10 cellular contexts compared by ENCODE assay signal in genomic region chr19:52542984-52543664, GRCh38. TPM values are rescaled to one million over a fixed set of nuclear protein-coding genes. Genes with fewer than 3 reads are reported as not detected.
A peak's percentile ranks its signal among the peaks of the same experiment; 100 is the strongest.
DNase-seq lines count a peak whose midpoint lies in the region; ATAC-seq lines count a peak whose summit lies in the region.
"Had no signal": no experiment of that assay in that cellular context is flagged by ENCODE, and none has a peak within 500 bp of the region (broad histone marks: within the 10 kb centered on the region; RNA-seq: fewer than 3 reads in every experiment).

No MANE protein-coding gene starts in this region.

- peak overlapping the region; percentile 74 for H3K27ac Mint-ChIP-seq in activated naive CD8-positive, alpha-beta T cell treated with anti-CD3 and anti-CD28 coated beads, Interleukin-2, amount 10 ng/mL, durations not matched to agents 7 days and 5 days
- peak overlapping the region; percentile 13 for H3K27ac Mint-ChIP-seq in stimulated activated effector memory CD8-positive, alpha-beta T cell treated with anti-CD3 and anti-CD28 coated beads, Interleukin-12 subunit alpha, Interleukin-12 subunit beta, amount 100 ng/mL, for 72 hours

- peak; percentile 89 for ATAC-seq in activated naive CD8-positive, alpha-beta T cell treated with anti-CD3 and anti-CD28 coated beads, Interleukin-2, amount 10 ng/mL, durations not matched to agents 7 days and 5 days (ENCODE audit: low read depth)
- ATAC-seq in stimulated activated effector memory CD8-positive, alpha-beta T cell treated with anti-CD3 and anti-CD28 coated beads, Interleukin-12 subunit alpha, Interleukin-12 subunit beta, amount 100 ng/mL, for 72 hours = peak; percentile 99
- ATAC-seq in GM18907 (IDR thresholded peaks at IDR 0.05; ENCODE audit: unreplicated experiment) (no peak), GM19397 (IDR thresholded peaks at IDR 0.05; ENCODE audit: unreplicated experiment) (no peak)

- peak; percentile 25 for DNase-seq in activated naive CD4-positive, alpha-beta T cell treated with Interleukin-2 at 50 U/mL for 16 hours
- DNase-seq in activated naive CD4-positive, alpha-beta T cell treated with anti-CD3 and anti-CD28 coated beads, Interleukin-2, amount 50 U/mL, for 16 hours = no peak
- DNase-seq in T-helper 1 cell (peak in 3 of 5 donors; percentile 6 to 62 (median 20)), hepatic stellate cell (ENCODE audit: low spot score) (no peak)
- DNase-seq in activated naive CD8-positive, alpha-beta T cell treated with anti-CD3 and anti-CD28 coated beads, Interleukin-2, amount 10 ng/mL, durations not matched to agents 7 days and 5 days = peak; percentile 44
- peak; percentile 15 to 67 for DNase-seq in stimulated activated effector memory CD8-positive, alpha-beta T cell treated with anti-CD3 and anti-CD28 coated beads, Interleukin-12 subunit alpha, Interleukin-12 subunit beta, amount 100 ng/mL, for 72 hours (ENCODE audit: low spot score in 2 of 2)
- DNase-seq: adrenal gland, islet precursor cell had no signal

- POLR2A ChIA-PET in activated naive CD8-positive, alpha-beta T cell treated with anti-CD3 and anti-CD28 coated beads, Interleukin-2, amount 10 ng/mL, durations not matched to agents 7 days and 5 days (lab: Charles Lee) = no interaction called here

- peak overlapping the region; percentile 57 for H3K4me3 Mint-ChIP-seq in activated naive CD8-positive, alpha-beta T cell treated with anti-CD3 and anti-CD28 coated beads, Interleukin-2, amount 10 ng/mL, durations not matched to agents 7 days and 5 days
- peak overlapping the region; percentile 48 for H3K4me3 Mint-ChIP-seq in stimulated activated effector memory CD8-positive, alpha-beta T cell treated with anti-CD3 and anti-CD28 coated beads, Interleukin-12 subunit alpha, Interleukin-12 subunit beta, amount 100 ng/mL, for 72 hours

- no peaks in the 10 kb centered on the region for H3K27me3 Mint-ChIP-seq in activated naive CD8-positive, alpha-beta T cell treated with anti-CD3 and anti-CD28 coated beads, Interleukin-2, amount 10 ng/mL, durations not matched to agents 7 days and 5 days

- H3K36me3 Mint-ChIP-seq in activated naive CD8-positive, alpha-beta T cell treated with anti-CD3 and anti-CD28 coated beads, Interleukin-2, amount 10 ng/mL, durations not matched to agents 7 days and 5 days = peaks cover 84% of the 10 kb centered on the region
- peaks cover 81% of the 10 kb centered on the region for H3K36me3 Mint-ChIP-seq in stimulated activated effector memory CD8-positive, alpha-beta T cell treated with anti-CD3 and anti-CD28 coated beads, Interleukin-12 subunit alpha, Interleukin-12 subunit beta, amount 100 ng/mL, for 72 hours

- peaks cover 17% of the 10 kb centered on the region for H3K4me1 Mint-ChIP-seq in activated naive CD8-positive, alpha-beta T cell treated with anti-CD3 and anti-CD28 coated beads, Interleukin-2, amount 10 ng/mL, durations not matched to agents 7 days and 5 days
- peaks cover 31% of the 10 kb centered on the region for H3K4me1 Mint-ChIP-seq in stimulated activated effector memory CD8-positive, alpha-beta T cell treated with anti-CD3 and anti-CD28 coated beads, Interleukin-12 subunit alpha, Interleukin-12 subunit beta, amount 100 ng/mL, for 72 hours

- peaks cover 16% of the 10 kb centered on the region for H3K9me3 Mint-ChIP-seq in activated naive CD8-positive, alpha-beta T cell treated with anti-CD3 and anti-CD28 coated beads, Interleukin-2, amount 10 ng/mL, durations not matched to agents 7 days and 5 days
- H3K9me3 Mint-ChIP-seq in stimulated activated effector memory CD8-positive, alpha-beta T cell treated with anti-CD3 and anti-CD28 coated beads, Interleukin-12 subunit alpha, Interleukin-12 subunit beta, amount 100 ng/mL, for 72 hours = no peaks in the 10 kb centered on the region

RNA-seq across cellular contexts. Expression of gene ZNF808, which starts 15.7 kb away (rescaled TPM):
- 10 to 100 TPM; 53.5 to 59.8 TPM for total RNA-seq in activated naive CD8-positive, alpha-beta T cell treated with anti-CD3 and anti-CD28 coated beads, Interleukin-2, amount 10 ng/mL, durations not matched to agents 7 days and 5 days

RNA-seq across cellular contexts. Expression of gene ZNF701, which starts 27.0 kb away (rescaled TPM):
- 10 to 100 TPM; 40.2 to 40.5 TPM for total RNA-seq in activated naive CD8-positive, alpha-beta T cell treated with anti-CD3 and anti-CD28 coated beads, Interleukin-2, amount 10 ng/mL, durations not matched to agents 7 days and 5 days

Comparison
In these comparisons a context has a peak if more than half of its experiments do, and no peak if none do; other contexts are left out.
1. DNase-seq: peak in activated naive CD4-positive, alpha-beta T cell treated with Interleukin-2 at 50 U/mL for 16 hours (single experiment), T-helper 1 cell (3 of 5), activated naive CD8-positive, alpha-beta T cell treated with anti-CD3 and anti-CD28 coated beads, Interleukin-2, amount 10 ng/mL, durations not matched to agents 7 days and 5 days (single experiment) and stimulated activated effector memory CD8-positive, alpha-beta T cell treated with anti-CD3 and anti-CD28 coated beads, Interleukin-12 subunit alpha, Interleukin-12 subunit beta, amount 100 ng/mL, for 72 hours (2 of 2); none in activated naive CD4-positive, alpha-beta T cell treated with anti-CD3 and anti-CD28 coated beads, Interleukin-2, amount 50 U/mL, for 16 hours (single experiment) and hepatic stellate cell (single experiment).
2. ATAC-seq: peak in activated naive CD8-positive, alpha-beta T cell treated with anti-CD3 and anti-CD28 coated beads, Interleukin-2, amount 10 ng/mL, durations not matched to agents 7 days and 5 days (single experiment) and stimulated activated effector memory CD8-positive, alpha-beta T cell treated with anti-CD3 and anti-CD28 coated beads, Interleukin-12 subunit alpha, Interleukin-12 subunit beta, amount 100 ng/mL, for 72 hours (single experiment); none in GM18907 (single experiment) and GM19397 (single experiment).